In genomic region chr9:36426348-36426747, GRCh38 we compare ENCODE assay signal across 24 cellular contexts.
"Had no signal": no experiment of that assay in that cellular context is flagged by ENCODE, and none has a peak within 500 bp of the region (broad histone marks: within the 10 kb centered on the region; RNA-seq: fewer than 3 reads in every experiment).

No MANE protein-coding gene starts in this region.

- H2AFZ ChIP-seq: neural progenitor cell, parathyroid adenoma had no signal

- H3K4me1 ChIP-seq: foreskin keratinocyte, left lung, upper lobe of right lung, vagina had no signal

- H3K27me3 ChIP-seq: esophagus muscularis mucosa, foreskin keratinocyte, heart right ventricle, left lung, neural progenitor cell, right lobe of liver, tibial nerve, upper lobe of right lung, vagina had no signal

- ATAC-seq: foreskin keratinocyte; heart right ventricle; left cardiac atrium; left lung; mucosa of descending colon; right lobe of liver; stimulated activated naive B cell treated with anti-CD40 and anti-IgM and Interleukin-4, amounts not matched to agents 10 μg/mL and 1 μg/mL and 100 μg/mL, for 72 hours; upper lobe of right lung had no signal

- H3K9ac ChIP-seq: neural progenitor cell, parathyroid adenoma had no signal

- FAIRE-seq: endothelial cell of umbilical vein, islet of Langerhans, small intestine had no signal

- DNase-seq: effector CD8-positive, alpha-beta T cell; foreskin keratinocyte; glutamatergic neuron; heart right ventricle; hippocampal formation; left cardiac atrium; left lung; mesenchymal stem cell; mucosa of descending colon; naive B cell; right lobe of liver; small intestine; stimulated activated CD4-positive, alpha-beta T cell treated with anti-CD3 and anti-CD28 coated beads, Interleukin-15, amount 100 ng/mL, for 24 hours; stimulated activated CD4-positive, alpha-beta T cell treated with anti-CD3 and anti-CD28 coated beads, Interleukin-2, amount 100 ng/mL, for 48 hours; stimulated activated naive B cell treated with anti-CD40 and anti-IgM and Interleukin-4, amounts not matched to agents 10 μg/mL and 1 μg/mL and 100 μg/mL, for 72 hours; upper lobe of right lung had no signal

- H3K36me3 ChIP-seq: right lobe of liver, upper lobe of right lung, vagina had no signal

- H3K9me3 ChIP-seq: esophagus muscularis mucosa, left lung, mucosa of descending colon, right lobe of liver, thoracic aorta, tibial nerve, upper lobe of right lung, vagina had no signal

- H3K4me2 ChIP-seq: neural progenitor cell had no signal

- H3K27ac ChIP-seq: esophagus muscularis mucosa, foreskin keratinocyte, heart right ventricle, left lung, neural progenitor cell, parathyroid adenoma, right lobe of liver, thoracic aorta, tibial nerve, upper lobe of right lung, vagina had no signal

- H3K4me3 ChIP-seq: esophagus muscularis mucosa, heart right ventricle, left lung, mucosa of descending colon, neural progenitor cell, right lobe of liver, thoracic aorta, tibial nerve, upper lobe of right lung, vagina had no signal
